ENCODE assay signal across 7 cellular contexts in the genomic region with DNA sequence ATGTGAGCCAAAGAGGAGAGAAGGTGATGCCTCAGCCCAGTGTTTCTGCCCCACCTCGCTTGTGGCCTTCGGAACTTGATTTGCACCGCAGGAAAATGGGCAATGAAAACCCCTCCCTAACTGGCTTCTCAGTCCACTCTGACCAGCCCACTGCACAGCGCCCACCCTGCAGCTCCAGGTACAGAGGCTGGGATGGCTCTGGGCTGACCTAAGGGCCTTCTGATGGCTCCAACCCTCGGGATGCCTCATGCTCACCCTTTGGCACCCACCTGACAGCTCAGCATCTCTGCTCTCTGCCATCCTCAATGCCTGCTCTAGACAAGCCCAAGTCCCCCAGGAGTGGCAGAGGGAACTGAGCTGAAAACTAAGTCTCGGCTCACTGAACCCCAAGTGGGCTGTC. TPM values are rescaled to one million over a fixed set of nuclear protein-coding genes. Genes with fewer than 3 reads are reported as not detected.
"Had no signal": no experiment of that assay in that cellular context is flagged by ENCODE, and none has a peak within 500 bp of the region (broad histone marks: within the 10 kb centered on the region; RNA-seq: fewer than 3 reads in every experiment).

No MANE protein-coding gene starts in this region.

RNA-seq across cellular contexts. Expression of a gene that starts 36.2 kb away (rescaled TPM):
- total RNA-seq: activated CD8-positive, alpha-beta T cell treated with anti-CD3 and anti-CD28 coated beads for 36 hours; activated T-cell treated with anti-CD3 and anti-CD28 coated beads, Interleukin-2, amount 50 U/mL, for 4 hours; body of pancreas; chondrocyte; dermis blood vessel endothelial cell; esophagus muscularis mucosa; T-helper 17 cell had no signal
